8 cellular contexts compared by ENCODE assay signal in the genomic region with DNA sequence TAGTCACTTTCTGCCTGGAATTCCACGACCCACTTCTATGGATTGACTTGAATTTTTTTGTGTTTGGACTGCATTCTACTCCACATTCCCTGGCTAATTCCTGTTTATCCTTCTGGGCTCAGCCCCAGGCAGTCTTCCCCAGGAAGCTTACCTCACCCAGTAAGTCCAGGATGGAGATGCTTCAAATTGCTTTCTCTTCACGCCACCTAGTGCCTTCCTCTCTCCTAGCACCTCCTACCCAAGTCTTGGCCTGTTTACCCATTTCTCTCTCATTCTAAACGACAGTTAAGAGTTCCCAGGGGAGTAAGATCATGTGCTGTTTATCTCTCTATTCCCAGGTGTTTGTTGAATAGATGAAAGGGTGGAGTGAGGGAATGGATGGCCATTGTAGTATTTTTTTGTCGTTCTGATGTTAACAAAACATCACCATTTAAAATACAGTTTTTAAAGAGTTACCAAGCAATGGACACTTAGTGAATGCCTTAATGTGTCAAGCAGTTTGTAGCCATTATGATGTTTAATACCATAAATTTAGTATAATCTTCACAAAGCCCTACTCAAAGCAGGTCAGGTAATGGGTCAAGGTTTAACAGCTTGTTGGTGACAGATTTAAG.
A peak's percentile ranks its signal among the peaks of the same experiment; 100 is the strongest.
DNase-seq lines count a peak whose midpoint lies in the region; ATAC-seq and TF ChIP-seq lines count a peak whose summit lies in the region.

No MANE protein-coding gene starts in this region.

- DNase-seq in NCI-H1436 (lab: John Stamatoyannopoulos, UW) (peak; percentile 30), NCI-H1436 treated with DMSO at 0.1 percent for 48 hours (lab: John Stamatoyannopoulos, UW) (no peak), MG63 (peak; percentile 83), RWPE1 (ENCODE audit: low spot score) (peak; percentile 60), dermis blood vessel endothelial cell (peak; percentile 91), lung microvascular endothelial cell (ENCODE audit: low read depth in 2 of 2) (peak; percentile 69 to 88), middle frontal gyrus (ENCODE audit: extremely low spot score, low spot score) (no peak)

- POLR2A ChIA-PET in RWPE1 (lab: Yijun Ruan, JAX; ENCODE audit: low non-redundant PET), result no interaction called here

- no peaks in the 10 kb centered on the region for H3K27me3 ChIP-seq in MG63

- no peaks in the 10 kb centered on the region for H3K36me3 ChIP-seq in MG63

- ATAC-seq in GM21786 (IDR thresholded peaks at IDR 0.05; ENCODE audit: unreplicated experiment), result peak; percentile 71

- TF ChIP-seq CTCF in RWPE1 (conservative IDR thresholded peaks at IDR 0.05; ENCODE audit: low read depth), result peak; percentile 44

- no peaks in the 10 kb centered on the region; the same call in none of the 2 replicates for H3K9me3 ChIP-seq in MG63

- H3K4me3 ChIP-seq in MG63, result no peak overlapping the region

- CTCF ChIA-PET in RWPE1 (lab: Yijun Ruan, JAX), result interaction anchor here (0.6 to 1.1 kb wide), 3 partner anchors 17 to 211 kb away, joined by 3 to 4 read pairs (median 4); no protein-coding TSS in a partner anchor

- H3K27ac ChIP-seq in RWPE1, result no peak overlapping the region

Comparison
In these comparisons a context has a peak if more than half of its experiments do, and no peak if none do; other contexts are left out.
1. DNase-seq: peak in NCI-H1436 (single experiment), MG63 (single experiment), RWPE1 (single experiment), dermis blood vessel endothelial cell (single experiment) and lung microvascular endothelial cell (2 of 2); none in NCI-H1436 treated with DMSO at 0.1 percent for 48 hours (single experiment) and middle frontal gyrus (single experiment).